ENCODE assay signal across 10 cellular contexts in the genomic region with DNA sequence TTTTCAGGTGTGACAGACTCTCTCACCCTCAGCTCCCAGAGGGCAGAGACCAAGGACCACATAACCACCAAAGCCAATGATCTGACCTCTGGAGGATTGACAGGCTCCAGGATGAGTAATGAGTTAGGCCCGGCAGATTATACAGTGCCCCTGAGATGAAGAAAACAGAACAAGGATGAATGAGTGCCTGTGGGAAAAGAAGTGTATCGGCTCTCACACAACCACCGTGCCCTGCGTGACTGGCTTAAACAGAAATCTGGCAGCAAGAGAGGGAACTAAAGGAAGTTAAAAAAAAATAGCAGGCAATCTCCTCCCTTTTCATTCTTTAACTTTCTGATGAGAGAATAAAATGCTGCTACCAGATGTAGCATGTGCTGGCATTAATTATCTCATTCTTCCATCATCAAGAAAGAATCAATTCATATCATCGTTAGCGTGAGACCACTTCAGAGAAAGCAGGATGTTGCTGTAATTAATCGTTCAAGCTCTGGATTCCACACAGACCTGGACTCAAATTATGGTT.
DNase-seq lines count a peak whose midpoint lies in the region; ATAC-seq and TF ChIP-seq lines count a peak whose summit lies in the region.
"Had no signal": no experiment of that assay in that cellular context is flagged by ENCODE, and none has a peak within 500 bp of the region (broad histone marks: within the 10 kb centered on the region; RNA-seq: fewer than 3 reads in every experiment).

No MANE protein-coding gene starts in this region.

- DNase-seq in endodermal cell (peak; percentile 48), smooth muscle cell of the brain vasculature (ENCODE audit: low read depth, low spot score) (peak; percentile 69), prostate gland (ENCODE audit: low spot score) (no peak)
- no peak for DNase-seq in stimulated activated CD4-positive, alpha-beta T cell treated with anti-CD3 and anti-CD28 coated beads, Interleukin-1b, Interleukin-23, amount 100 ng/mL, for 48 hours
- DNase-seq in activated CD4-positive, alpha-beta T cell treated with anti-CD3 and anti-CD28 coated beads, Interleukin-2, amount 50 U/mL, for 1 hour: no peak
- DNase-seq: NCI-H774 had no signal

- H3K27me3 Mint-ChIP-seq in endodermal cell (ENCODE audit: insufficient read depth): no peaks in the 10 kb centered on the region

- no peak overlapping the region for H3K4me3 Mint-ChIP-seq in endodermal cell

- no peak for TF ChIP-seq CTCF in endodermal cell (conservative IDR thresholded peaks at IDR 0.05)
- no peak for TF ChIP-seq CTCF in prostate gland (IDR thresholded peaks at IDR 0.05)

- H3K4me1 Mint-ChIP-seq in endodermal cell: no peaks in the 10 kb centered on the region

- no peaks in the 10 kb centered on the region for H3K36me3 ChIP-seq in endodermal cell (ENCODE audit: control insufficient read depth, insufficient read depth, low read length)
- H3K36me3 ChIP-seq in prostate gland: no peaks in the 10 kb centered on the region

- no peak for TF ChIP-seq POLR2A in prostate gland (IDR thresholded peaks at IDR 0.05)

- H3K36me3 Mint-ChIP-seq in endodermal cell (ENCODE audit: low read depth): no peaks in the 10 kb centered on the region

- no peak overlapping the region for H3K4me3 ChIP-seq in endodermal cell (ENCODE audit: low read length)
- H3K4me3 ChIP-seq in prostate gland: no peak overlapping the region

- H3K27me3 ChIP-seq in endodermal cell (ENCODE audit: control insufficient read depth, insufficient read depth, low read length, poor library complexity, severe bottlenecking) (no peaks in the 10 kb centered on the region), prostate gland (replicated peaks; ENCODE audit: insufficient read depth) (no peaks in the 10 kb centered on the region)

- H3K4me1 ChIP-seq in endodermal cell (ENCODE audit: control insufficient read depth, insufficient read depth, low read length): no peaks in the 10 kb centered on the region
- no peaks in the 10 kb centered on the region for H3K4me1 ChIP-seq in prostate gland (replicated peaks)

- WGBS in endodermal cell (ENCODE audit: insufficient coverage in 1 of 2, insufficient read length in 1 of 2), 2 experiments: 89 to 96% methylated on average over 7 of the region's 7 CpGs
- WGBS in prostate gland: 48% methylated on average over 7 of the region's 7 CpGs

- intact Hi-C loops in prostate gland (cut with DNase I): no loop called here

- H3K27ac ChIP-seq in endodermal cell (ENCODE audit: low read depth, low read length): no peak overlapping the region
- no peak overlapping the region for H3K27ac ChIP-seq in prostate gland
- H3K27ac ChIP-seq: VCaP had no signal

- no peaks in the 10 kb centered on the region for H3K9me3 Mint-ChIP-seq in endodermal cell

- no peak overlapping the region for H3K27ac Mint-ChIP-seq in endodermal cell

- ATAC-seq in GM19463 (IDR thresholded peaks at IDR 0.05; ENCODE audit: unreplicated experiment): peak; percentile 82
- ATAC-seq in HG03460 (IDR thresholded peaks at IDR 0.05; ENCODE audit: unreplicated experiment): peak; percentile 74
- no peak for ATAC-seq in esophagus mucosa

- H3K9ac ChIP-seq in endodermal cell (ENCODE audit: extremely low read depth, low read length, poor library complexity, severe bottlenecking): no peak overlapping the region

- H3K9me3 ChIP-seq in endodermal cell (ENCODE audit: control insufficient read depth, low read length) (no peaks in the 10 kb centered on the region), prostate gland (no peaks in the 10 kb centered on the region)

Comparison
In these comparisons a context has a peak if more than half of its experiments do, and no peak if none do; other contexts are left out.
1. DNase-seq: peak in endodermal cell (single experiment) and smooth muscle cell of the brain vasculature (single experiment); none in stimulated activated CD4-positive, alpha-beta T cell treated with anti-CD3 and anti-CD28 coated beads, Interleukin-1b, Interleukin-23, amount 100 ng/mL, for 48 hours (single experiment), prostate gland (single experiment) and activated CD4-positive, alpha-beta T cell treated with anti-CD3 and anti-CD28 coated beads, Interleukin-2, amount 50 U/mL, for 1 hour (single experiment).